8 cellular contexts compared by ENCODE assay signal in the genomic region with DNA sequence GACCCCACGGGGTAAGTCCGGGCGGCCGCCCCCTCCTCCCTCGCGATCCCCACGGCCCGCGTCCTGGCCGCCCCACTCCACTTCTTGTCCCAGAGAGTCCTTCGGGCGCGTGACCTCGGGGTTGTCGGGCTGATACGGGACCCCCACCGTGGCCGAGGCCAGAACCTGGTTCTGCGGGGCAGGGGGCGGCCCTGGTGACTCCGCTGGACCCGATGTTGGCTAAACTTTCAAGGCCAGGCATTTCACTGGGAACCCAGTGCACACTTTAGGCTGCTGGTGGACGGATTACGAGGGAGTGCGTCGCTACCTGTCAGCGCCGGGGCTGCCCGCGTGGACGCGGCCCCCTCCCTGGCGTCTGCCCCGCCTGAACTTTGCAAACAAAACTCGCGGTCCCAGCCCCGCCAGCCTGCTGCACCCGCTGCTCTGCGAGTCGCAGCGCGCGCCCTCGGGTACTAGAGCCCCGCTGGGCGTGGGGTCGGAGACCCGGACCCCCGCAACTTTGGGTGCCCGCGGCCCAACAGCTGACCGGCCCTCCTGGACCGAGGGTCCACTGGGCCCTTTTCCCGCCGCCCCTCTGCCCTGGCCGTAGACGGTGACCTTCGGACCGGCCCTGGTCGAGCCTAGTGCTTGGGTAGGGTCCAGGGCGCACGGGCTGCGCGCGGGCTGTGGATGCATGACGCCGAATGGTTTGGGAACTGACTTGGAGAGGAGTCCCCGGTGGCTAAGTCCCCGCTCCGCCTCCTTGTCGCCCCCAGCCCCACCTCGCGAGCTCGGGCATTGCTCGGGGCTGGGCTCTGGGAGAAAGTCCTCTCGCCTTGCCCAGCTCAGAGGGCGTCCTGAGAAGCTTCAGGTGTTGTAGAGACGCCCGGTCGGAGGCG. TPM values are rescaled to one million over a fixed set of nuclear protein-coding genes. Genes with fewer than 3 reads are reported as not detected.
DNase-seq lines count a peak whose midpoint lies in the region; ATAC-seq and TF ChIP-seq lines count a peak whose summit lies in the region.

No MANE protein-coding gene starts in this region.

- peak overlapping the region; percentile 74 for H3K4me3 ChIP-seq in CD8-positive, alpha-beta memory T cell (ENCODE audit: low read length)
- H3K4me3 ChIP-seq in mucosa of rectum (ENCODE audit: low read length in 2 of 2) (peak overlapping the region; percentile 73 to 82), transverse colon (peak overlapping the region; percentile 46 to 84 (median 64))

- H3K9me3 Mint-ChIP-seq in CD8-positive, alpha-beta memory T cell: no peaks in the 10 kb centered on the region
- no peaks in the 10 kb centered on the region for H3K9me3 Mint-ChIP-seq in endothelial cell (ENCODE audit: unreplicated experiment)

- peak overlapping the region; percentile 67 for H3K27ac ChIP-seq in CD8-positive, alpha-beta memory T cell (ENCODE audit: low read depth, low read length)
- H3K27ac ChIP-seq in mucosa of rectum (ENCODE audit: low read depth in 2 of 2, low read length in 2 of 2) (peak overlapping the region; percentile 49 to 83), transverse colon (peak overlapping the region; percentile 88 to 94 (median 92))

- H3K9me3 ChIP-seq in CD8-positive, alpha-beta memory T cell (ENCODE audit: low read length): no peaks in the 10 kb centered on the region
- H3K9me3 ChIP-seq in mucosa of rectum (ENCODE audit: control insufficient read depth in 2 of 2, low read length in 2 of 2): no peaks in the 10 kb centered on the region
- no peaks in the 10 kb centered on the region for H3K9me3 ChIP-seq in transverse colon

- ATAC-seq in HG02588 (IDR thresholded peaks at IDR 0.05; ENCODE audit: unreplicated experiment): peak; percentile 31

- H3K36me3 Mint-ChIP-seq in CD8-positive, alpha-beta memory T cell: peaks cover 0 to 3% (median 0%) of the 10 kb centered on the region in 3 donors
- H3K36me3 Mint-ChIP-seq in endothelial cell (ENCODE audit: low read depth, unreplicated experiment): peaks cover 5% of the 10 kb centered on the region

- H3K36me3 ChIP-seq in CD8-positive, alpha-beta memory T cell (ENCODE audit: insufficient read depth, low read length): no peaks in the 10 kb centered on the region
- no peaks in the 10 kb centered on the region for H3K36me3 ChIP-seq in mucosa of rectum (ENCODE audit: control insufficient read depth in 2 of 2, insufficient read depth in 2 of 2, low read length in 2 of 2)
- H3K36me3 ChIP-seq in transverse colon: no peaks in the 10 kb centered on the region

- TF ChIP-seq EP300 in transverse colon (IDR thresholded peaks at IDR 0.05; ENCODE audit: low read depth): no peak

- no peaks in the 10 kb centered on the region for H3K27me3 ChIP-seq in CD8-positive, alpha-beta memory T cell (ENCODE audit: insufficient read depth, low read length, poor library complexity, severe bottlenecking)
- H3K27me3 ChIP-seq in mucosa of rectum (ENCODE audit: control insufficient read depth in 2 of 2, insufficient read depth in 2 of 2, low read length in 2 of 2): no peaks in the 10 kb centered on the region
- no peaks in the 10 kb centered on the region for H3K27me3 ChIP-seq in transverse colon

- peaks cover 54 to 71% (median 60%) of the 10 kb centered on the region in 3 donors for H3K4me1 Mint-ChIP-seq in CD8-positive, alpha-beta memory T cell
- H3K4me1 Mint-ChIP-seq in endothelial cell (ENCODE audit: unreplicated experiment): peaks cover 21% of the 10 kb centered on the region

- peak; percentile 22 for TF ChIP-seq POLR2A in transverse colon (IDR thresholded peaks at IDR 0.05)

- intact Hi-C loops in transverse colon (cut with DNase I; ENCODE audit: low total_unique reads): loop anchor here (5.0 to 10.0 kb wide), 2 partner anchors 131 to 168 kb away; no protein-coding TSS in a partner anchor

- peak in 4 of 5 donors; percentile 14 to 65 (median 48) for DNase-seq in CD8-positive, alpha-beta memory T cell
- peak; percentile 44 for DNase-seq in activated CD4-positive, CD25-positive, alpha-beta regulatory T cell treated with anti-CD3 and anti-CD28 coated beads, Interleukin-2, amount 50 U/mL, for 72 hours
- DNase-seq in endothelial cell (ENCODE audit: low spot score) (peak; percentile 28), transverse colon (peak; percentile 57), DMS153 (lab: John Stamatoyannopoulos, UW) (no peak), HPDE6-E6E7 (ENCODE audit: extremely low spot score) (no peak)

- peak overlapping the region in 7 of 8 donors; percentile 26 to 94 (median 90) for H3K27ac Mint-ChIP-seq in CD8-positive, alpha-beta memory T cell
- H3K27ac Mint-ChIP-seq in endothelial cell (ENCODE audit: unreplicated experiment): no peak overlapping the region

- H3K4me3 Mint-ChIP-seq in CD8-positive, alpha-beta memory T cell: peak overlapping the region; percentile 68 to 92 (median 83)
- peak overlapping the region; percentile 89 for H3K4me3 Mint-ChIP-seq in endothelial cell (ENCODE audit: unreplicated experiment)

- in situ Hi-C loops in transverse colon (cut with MboI; ENCODE audit: low pct_ligation_motif_present in 1 of 4, low pct_unique_long_range_greater_than_20kb in 1 of 4, low sequenced_read_pairs in 3 of 4): no loop called here

- H3K9ac ChIP-seq in mucosa of rectum (ENCODE audit: low read depth in 1 of 2, low read length in 2 of 2): peak overlapping the region; percentile 71 to 84

- 7% methylated on average over 53 of the region's 81 CpGs; no CpG with 5 or more reads in 1 of the 2 donors for WGBS in transverse colon (ENCODE audit: low coverage in 1 of 2), 2 donors

- H3K27me3 Mint-ChIP-seq in CD8-positive, alpha-beta memory T cell: peaks cover 0 to under 1% of the 10 kb centered on the region in 2 donors
- peaks cover 6% of the 10 kb centered on the region for H3K27me3 Mint-ChIP-seq in endothelial cell (ENCODE audit: unreplicated experiment)

- TF ChIP-seq CTCF in endothelial cell (IDR thresholded peaks at IDR 0.05; ENCODE audit: unreplicated experiment): no peak
- no peak for TF ChIP-seq CTCF in transverse colon (IDR thresholded peaks at IDR 0.05)

- CTCF ChIA-PET in CD8-positive, alpha-beta memory T cell (lab: Charles Lee): interaction anchor here (1.1 to 1.6 kb wide), 3 partner anchors 10 to 166 kb away, joined by 3 to 6 read pairs (median 3); no protein-coding TSS in a partner anchor

- POLR2A ChIA-PET in CD8-positive, alpha-beta memory T cell (lab: Charles Lee): interaction anchor here (0.6 to 0.7 kb wide), 3 partner anchors 21 to 176 kb away, joined by 3 to 4 read pairs (median 3); no protein-coding TSS in a partner anchor

- H3K4me1 ChIP-seq in CD8-positive, alpha-beta memory T cell (ENCODE audit: insufficient read depth, low read length): peaks cover 58% of the 10 kb centered on the region
- H3K4me1 ChIP-seq in mucosa of rectum (ENCODE audit: control insufficient read depth in 2 of 2, insufficient read depth in 2 of 2, low read length in 2 of 2): peaks cover 14 to 21% of the 10 kb centered on the region in 2 donors
- H3K4me1 ChIP-seq in transverse colon: peaks cover 9 to 57% (median 26%) of the 10 kb centered on the region in 4 donors

RNA-seq across cellular contexts. Expression of a gene that starts 0.6 kb away (rescaled TPM):
- 10 to 100 TPM; 46.0 to 47.4 TPM for total RNA-seq in CD8-positive, alpha-beta memory T cell
- polyA plus RNA-seq in CD8-positive, alpha-beta memory T cell: 31.9 TPM
- total RNA-seq in endothelial cell (ENCODE audit: unreplicated experiment) (25.8 TPM), transverse colon (10 to 100 TPM; 16.2 to 24.3 (median 20.7) TPM)

Comparison
In these comparisons a context has a peak if more than half of its experiments do, and no peak if none do; other contexts are left out.
1. DNase-seq: peak in CD8-positive, alpha-beta memory T cell (4 of 5), activated CD4-positive, CD25-positive, alpha-beta regulatory T cell treated with anti-CD3 and anti-CD28 coated beads, Interleukin-2, amount 50 U/mL, for 72 hours (single experiment), endothelial cell (single experiment) and transverse colon (single experiment); none in DMS153 (single experiment) and HPDE6-E6E7 (single experiment).
2. Peak in every context shown above with its lines, with median percentiles within 50 percentile points of each other: H3K27ac ChIP-seq and H3K4me3 ChIP-seq.